In the genomic region with DNA sequence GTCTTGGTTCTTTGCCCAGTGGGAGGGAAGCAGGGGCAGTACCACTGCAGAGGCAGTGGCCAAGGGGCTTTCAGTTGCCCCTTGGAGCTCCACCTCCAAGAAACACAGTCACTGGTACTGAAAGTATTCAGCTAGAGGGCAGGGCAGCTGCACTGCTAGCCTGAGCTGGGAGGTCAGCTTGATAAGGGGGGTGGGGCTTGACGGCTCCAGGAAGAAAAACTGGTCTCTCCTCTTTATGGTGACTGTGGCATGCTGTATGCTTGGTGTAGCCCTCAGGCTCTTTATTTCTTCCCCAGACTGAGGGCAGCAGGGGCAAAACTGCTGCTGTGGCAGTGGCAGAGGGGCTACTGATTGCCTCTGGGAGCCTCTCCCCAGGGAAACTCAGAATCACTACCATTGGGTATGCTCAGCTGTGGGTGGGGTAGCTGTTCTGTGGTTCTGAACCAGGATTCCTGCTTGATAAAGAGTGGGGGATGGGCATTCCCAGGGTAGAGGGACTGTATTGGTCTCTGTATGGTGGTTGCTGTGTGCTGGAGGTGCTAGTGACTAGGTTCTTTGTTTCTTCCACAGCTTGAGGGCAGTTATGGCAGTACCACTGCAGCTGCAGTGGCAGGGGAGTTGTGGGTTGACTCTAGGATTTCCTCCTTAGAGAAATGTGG, we compare ENCODE assay signal across 14 cellular contexts.
DNase-seq lines count a peak whose midpoint lies in the region; FAIRE-seq and TF ChIP-seq lines count a peak whose summit lies in the region.
"Had no signal": no experiment of that assay in that cellular context is flagged by ENCODE, and none has a peak within 500 bp of the region (broad histone marks: within the 10 kb centered on the region; RNA-seq: fewer than 3 reads in every experiment).

No MANE protein-coding gene starts in this region.

- H3K79me1 ChIP-seq in mesenchymal stem cell (replicated peaks; ENCODE audit: low read length, poor library complexity, severe bottlenecking): no peaks in the 10 kb centered on the region

- WGBS in mesenchymal stem cell: 45% methylated on average over 1 of the region's 1 CpG

- H3K9ac ChIP-seq in mesenchymal stem cell (ENCODE audit: low read length): no peak overlapping the region

- peaks cover 4% of the 10 kb centered on the region for H3K4me1 ChIP-seq in mesenchymal stem cell (ENCODE audit: control insufficient read depth, insufficient read depth, low read depth, low read length)

- H2BK12ac ChIP-seq in mesenchymal stem cell (ENCODE audit: low read length in 2 of 2): no peak overlapping the region

- TF ChIP-seq CTCF in bronchial epithelial cell (IDR thresholded peaks at IDR 0.05; ENCODE audit: insufficient read depth, low read length, severe bottlenecking): no peak

- H2BK15ac ChIP-seq in mesenchymal stem cell (ENCODE audit: low read depth, poor library complexity, severe bottlenecking): peak overlapping the region; percentile 26

- H3K14ac ChIP-seq in mesenchymal stem cell (ENCODE audit: low read length in 2 of 2): no peak overlapping the region

- H3K36me3 ChIP-seq in bronchial epithelial cell (ENCODE audit: control insufficient read depth, insufficient read depth, low read length): no peaks in the 10 kb centered on the region
- H3K36me3 ChIP-seq in mesenchymal stem cell (ENCODE audit: control insufficient read depth in 1 of 2, insufficient read depth in 2 of 2, low read depth in 1 of 2, low read length in 2 of 2): no peaks in the 10 kb centered on the region

- H2BK5ac ChIP-seq in mesenchymal stem cell (ENCODE audit: low read depth, low read length, poor library complexity, severe bottlenecking): no peak overlapping the region

- H2AFZ ChIP-seq in mesenchymal stem cell (ENCODE audit: low read depth, low read length): no peak overlapping the region

- no peak overlapping the region for H2BK120ac ChIP-seq in mesenchymal stem cell (ENCODE audit: low read depth, low read length)

- no peak for FAIRE-seq in bronchial epithelial cell (lab: Jason Lieb, UNC)
- FAIRE-seq: GM18507 had no signal

- H3K27me3 ChIP-seq in bronchial epithelial cell (ENCODE audit: control insufficient read depth, insufficient read depth, low read length): no peaks in the 10 kb centered on the region
- H3K27me3 ChIP-seq in mesenchymal stem cell (ENCODE audit: control insufficient read depth in 1 of 2, insufficient read depth in 1 of 2, low read length in 2 of 2): no peaks in the 10 kb centered on the region

- DNase-seq in DMS53 (lab: John Stamatoyannopoulos, UW) (peak; percentile 38), HPDE6-E6E7 (ENCODE audit: extremely low spot score) (peak; percentile 7), bronchial epithelial cell (ENCODE audit: low read depth) (peak; percentile 29), mesenchymal stem cell (no peak), caudate nucleus (lab: John Stamatoyannopoulos, UW) (no peak), middle frontal gyrus (ENCODE audit: extremely low spot score, low spot score) (no peak), HuH-7 (ENCODE audit: low spot score) (no peak)
- DNase-seq: activated CD4-positive, alpha-beta T cell treated with anti-CD3 and anti-CD28 coated beads, Interleukin-2, amount 10 ng/mL, durations not matched to agents 7 days and 5 days; activated naive CD8-positive, alpha-beta T cell treated with anti-CD3 and anti-CD28 coated beads, Interleukin-2, amount 50 U/mL, for 24 hours; GOT3; NCI-H146; SW 1271 had no signal

- peaks cover 15% of the 10 kb centered on the region for H3K9me3 ChIP-seq in mesenchymal stem cell (ENCODE audit: control insufficient read depth, low read length)

- no peak overlapping the region for H3K4me2 ChIP-seq in mesenchymal stem cell (ENCODE audit: low read length, poor library complexity, severe bottlenecking)

- no peak overlapping the region for H3K4ac ChIP-seq in mesenchymal stem cell (ENCODE audit: low read depth in 1 of 2, low read length in 2 of 2)

- H3K4me3 ChIP-seq in bronchial epithelial cell (ENCODE audit: low read depth, low read length) (no peak overlapping the region), mesenchymal stem cell (ENCODE audit: insufficient read depth in 1 of 2, low read depth in 1 of 2, low read length in 2 of 2) (no peak overlapping the region)
- H3K4me3 ChIP-seq: coronary artery had no signal

- H3K18ac ChIP-seq in mesenchymal stem cell (ENCODE audit: low read depth in 1 of 2, low read length in 2 of 2): no peak overlapping the region

- no peak overlapping the region for H2AK5ac ChIP-seq in mesenchymal stem cell (ENCODE audit: low read length, severe bottlenecking)

- H3K27ac ChIP-seq in mesenchymal stem cell (ENCODE audit: low read length, poor library complexity, severe bottlenecking) (no peak overlapping the region), caudate nucleus (ENCODE audit: low read depth, low read length) (no peak overlapping the region)
- H3K27ac ChIP-seq: coronary artery had no signal

- H4K8ac ChIP-seq in mesenchymal stem cell (ENCODE audit: low read length): no peak overlapping the region

- H3K23ac ChIP-seq in mesenchymal stem cell (ENCODE audit: low read length in 2 of 2): no peak overlapping the region

- no peak overlapping the region for H4K91ac ChIP-seq in mesenchymal stem cell (ENCODE audit: low read length)

Comparison
In these comparisons a context has a peak if more than half of its experiments do, and no peak if none do; other contexts are left out.
1. DNase-seq: peak in DMS53 (single experiment), HPDE6-E6E7 (single experiment) and bronchial epithelial cell (single experiment); none in mesenchymal stem cell (single experiment), caudate nucleus (0 of 61), middle frontal gyrus (single experiment) and HuH-7 (single experiment).